ENCODE assay signal across 8 cellular contexts in genomic region chr19:4967738-4968461, GRCh38. TPM values are rescaled to one million over a fixed set of nuclear protein-coding genes. Genes with fewer than 3 reads are reported as not detected.
DNase-seq lines count a peak whose midpoint lies in the region; ATAC-seq, FAIRE-seq and TF ChIP-seq lines count a peak whose summit lies in the region.

No MANE protein-coding gene starts in this region.

- peaks cover 12% of the 10 kb centered on the region for H3K9me1 ChIP-seq in K562 (ENCODE audit: control insufficient read depth, insufficient read depth, low read length)

- FAIRE-seq in K562 (lab: Jason Lieb, UNC) (peak; percentile 58), frontal cortex (lab: Jason Lieb, UNC) (no peak)

- H3K27ac ChIP-seq in C4-2B, result peak overlapping the region; percentile 50
- no peak overlapping the region for H3K27ac ChIP-seq in KMS-11
- peak overlapping the region; percentile 30; the same call in 2 of the 3 replicates for H3K27ac ChIP-seq in K562 (ENCODE audit: extremely low read depth, low read depth, low read length)

- CTCF ChIA-PET in K562 (lab: Yijun Ruan, JAX; ENCODE audit: low intra/inter-chr PET ratio), result no interaction called here

- DNase-seq in K562 (ENCODE audit: extremely low read depth in 1 of 4, low spot score in 3 of 4) (peak in 1 of 4 experiments; percentile 52), naive B cell (no peak), NCI-H1105 (lab: John Stamatoyannopoulos, UW) (no peak), amygdala (lab: John Stamatoyannopoulos, UW) (no peak), frontal cortex (ENCODE audit: low spot score in 2 of 2) (no peak), NCI-H748 treated with DMSO at 0.1 percent for 48 hours (lab: John Stamatoyannopoulos, UW) (no peak)

- 38% methylated on average over 16 of the region's 16 CpGs for WGBS in K562 (ENCODE audit: insufficient coverage, low coverage, missing lambda C conversion rate)

- TF ChIP-seq RAD21 in K562 (CRISPR knock-in tag; conservative IDR thresholded peaks at IDR 0.05 in 1 of 2, IDR thresholded peaks at IDR 0.05 in 1 of 2), result no peak

- no peaks in the 10 kb centered on the region for H3K9me3 ChIP-seq in K562 (replicated peaks; ENCODE audit: control insufficient read depth, insufficient read depth, low read depth, low read length)

- no peaks in the 10 kb centered on the region for H3K36me3 Mint-ChIP-seq in naive B cell

- in situ Hi-C loops in K562 (cut with MboI), result no loop called here

- no peaks in the 10 kb centered on the region for H3K27me3 ChIP-seq in KMS-11 (ENCODE audit: insufficient read depth, low read depth)
- H3K27me3 ChIP-seq in K562 (ENCODE audit: control insufficient read depth in 2 of 2, insufficient read depth in 2 of 2, low read length in 2 of 2), result no peaks in the 10 kb centered on the region; a peak in 1 of 5 replicates

- ATAC-seq in K562, result no peak
- no peak for ATAC-seq in naive B cell (ENCODE audit: low read depth in 2 of 2)

- H3K36me3 ChIP-seq in KMS-11 (ENCODE audit: insufficient read depth) (no peaks in the 10 kb centered on the region), K562 (ENCODE audit: control insufficient read depth, insufficient read depth, low read length) (peaks cover 9% of the 10 kb centered on the region; the same call in 2 of the 3 replicates)

- POLR2A ChIA-PET in K562 (lab: Yijun Ruan, JAX), result interaction anchor here (0.6 to 1.6 kb wide), 8 partner anchors 9 to 662 kb away, joined by 3 to 10 read pairs (median 4); no protein-coding TSS in a partner anchor

- H3K27ac Mint-ChIP-seq in naive B cell, result peak overlapping the region; percentile 85 to 96 (median 94)

- no TSS peak for BruUV-seq in K562 (replicated peaks; lab: Mats Ljungman, UMichigan)

- H4K20me1 ChIP-seq in KMS-11 (ENCODE audit: insufficient read depth) (no peaks in the 10 kb centered on the region), K562 (replicated peaks; ENCODE audit: control insufficient read depth, insufficient read depth, low read length) (peaks cover 32% of the 10 kb centered on the region)

- H3K9ac ChIP-seq in KMS-11 (no peak overlapping the region), K562 (ENCODE audit: insufficient read depth in 1 of 2, low read depth in 2 of 2, low read length in 2 of 2) (peak overlapping the region; percentile 29 to 52; a peak in 3 of 4 replicates)

- H3K4me2 ChIP-seq in KMS-11, result peak overlapping the region; percentile 55
- H3K4me2 ChIP-seq in K562 (ENCODE audit: insufficient read depth, low read length), result peak overlapping the region; percentile 92

- no peak for TF ChIP-seq EP300 in K562 (IDR thresholded peaks at IDR 0.05; ENCODE audit: low read length)

- intact Hi-C loops in K562 (cut with micrococcal nuclease), result no loop called here

- peak overlapping the region; percentile 77 to 96 (median 85) for H3K4me3 Mint-ChIP-seq in naive B cell

- H3K9me3 Mint-ChIP-seq in naive B cell, result no peaks in the 10 kb centered on the region

- TF ChIP-seq CTCF in C4-2B (conservative IDR thresholded peaks at IDR 0.05) (no peak), KMS-11 (conservative IDR thresholded peaks at IDR 0.05; ENCODE audit: low read depth, low read length) (no peak), K562 (IDR thresholded peaks at IDR 0.05 in 2 of 3, conservative IDR thresholded peaks at IDR 0.05 in 1 of 3; ENCODE audit: insufficient read depth in 2 of 3, low read depth in 1 of 3, low read length in 3 of 3) (no peak)

- H2AFZ ChIP-seq in KMS-11 (ENCODE audit: low read depth) (peak overlapping the region; percentile 55; the same call in 1 of the 2 replicates), K562 (ENCODE audit: low read depth, low read length) (peak overlapping the region; percentile 93)

- TF ChIP-seq POLR2A in K562 (conservative IDR thresholded peaks at IDR 0.05), result no peak

- H3K79me2 ChIP-seq in KMS-11 (ENCODE audit: insufficient read depth, low read depth) (peaks cover 31% of the 10 kb centered on the region; the same call in 1 of the 2 replicates), K562 (ENCODE audit: control insufficient read depth, insufficient read depth, low read length) (peaks cover 36% of the 10 kb centered on the region)

- no peaks in the 10 kb centered on the region for H3K27me3 Mint-ChIP-seq in naive B cell

- H3K4me1 ChIP-seq in KMS-11 (ENCODE audit: low read depth, poor library complexity, severe bottlenecking) (peaks cover 11% of the 10 kb centered on the region), K562 (replicated peaks in 1 of 2; ENCODE audit: control insufficient read depth in 2 of 2, insufficient read depth in 2 of 2, low read length in 2 of 2) (peaks cover 16 to 52% of the 10 kb centered on the region in 2 experiments; a peak in 4 of 5 replicates)

- peaks cover 33 to 37% (median 33%) of the 10 kb centered on the region in 3 donors for H3K4me1 Mint-ChIP-seq in naive B cell

- H3K4me3 ChIP-seq in KMS-11 (IDR thresholded peaks at IDR 0.05; ENCODE audit: insufficient read depth, low read depth, low read length), result no peak overlapping the region
- H3K4me3 ChIP-seq in K562, result peak overlapping the region; percentile 36

TF ChIP-seq in K562, 482 proteins besides CTCF, POLR2A, EP300 and RAD21 (continues in another document):
- TF ChIP-seq CEBPB (tag; IDR thresholded peaks at IDR 0.05) (peak; percentile 84), STAT5B (CRISPR knock-in tag; IDR thresholded peaks at IDR 0.05) (no peak), ZNF280B (CRISPR knock-in tag; IDR thresholded peaks at IDR 0.05) (no peak), TAF15 (IDR thresholded peaks at IDR 0.05; ENCODE audit: low read depth, low read length) (no peak), RBM22 (IDR thresholded peaks at IDR 0.05; ENCODE audit: low read depth, low read length, poor library complexity, severe bottlenecking) (no peak), RBBP5 (IDR thresholded peaks at IDR 0.05; ENCODE audit: borderline replicate concordance, insufficient read depth, low read length, poor library complexity, severe bottlenecking) (peak; percentile 36), SIN3B (IDR thresholded peaks at IDR 0.05; ENCODE audit: low read depth) (0 out of 2 replicates have a peak, but pooled peaks have one; percentile 13)

RNA-seq across cellular contexts. Expression of gene KDM4B, which starts 1.0 kb away (rescaled TPM):
- 107 and 202 TPM in 2 replicates for total RNA-seq in K562 (2011; cell fraction: chromatin; rRNA removed; ENCODE audit: low replicate concordance)
- total RNA-seq in K562 (2011; cell fraction: nucleolus; rRNA removed), result 89.1 and 93.6 TPM in 2 replicates
- 45.3 and 67.9 TPM in 2 replicates for total RNA-seq in K562 (2011; cell fraction: nucleoplasm; rRNA removed)
- 11.0 and 12.0 TPM in 2 replicates for total RNA-seq in K562 (2014; rRNA removed)
- 3.6 and 4.5 TPM in 2 replicates for total RNA-seq in K562 (2014; rRNA removed; fragmentation: Illumina TruSeq; extraction: Trizol)
- total RNA-seq in K562 (2015; rRNA removed; fragmentation: Illumina TruSeq; extraction: Trizol), result 7.3 and 7.7 TPM in 2 replicates
- total RNA-seq in K562 (2021), result 29.9 TPM in 2 replicates
- 11.2 and 20.3 TPM in 2 replicates for polyA plus RNA-seq in K562 (2011; rRNA removed)
- 10.4 and 17.7 TPM in 2 replicates for polyA plus RNA-seq in K562 (2011; cell fraction: cytosol; rRNA removed)
- polyA plus RNA-seq in K562 (2011; cell fraction: nucleus; rRNA removed), result 25.6 and 35.2 TPM in 2 replicates
- 16.8 and 24.0 TPM in 2 replicates for polyA plus RNA-seq in K562 (2012)
- polyA plus RNA-seq in K562 (2014; fragmentation: Illumina TruSeq; extraction: Trizol), result 5.1 and 10.5 TPM in 2 replicates
- polyA plus RNA-seq in K562 (2014; fragmentation: Nextera tagmentation; extraction: Ambion mirVana), result under 1 TPM; 0.21 to 0.25 TPM
- 11.5 and 13.7 TPM in 2 replicates for polyA plus RNA-seq in K562 (2014; rRNA removed)
- 10.5 and 14.0 TPM in 2 replicates for polyA minus RNA-seq in K562 (2011; rRNA and poly(A)+ RNA removed)
- 34.8 and 59.5 TPM in 2 replicates for polyA minus RNA-seq in K562 (2011; cell fraction: cytosol; rRNA and poly(A)+ RNA removed)
- polyA minus RNA-seq in K562 (2011; cell fraction: nucleus; rRNA and poly(A)+ RNA removed), result 26.9 and 35.7 TPM in 2 replicates
- polyA plus RNA-seq in naive B cell (ENCODE audit: low read depth in 6 of 6), result 10 to 100 TPM; 17.9 to 94.1 (median 50.8) TPM
- total RNA-seq in frontal cortex, result 24.5 TPM

RNA-seq across cellular contexts. Expression of gene UHRF1, which starts 58.6 kb away (rescaled TPM):
- 18.6 and 36.9 TPM in 2 replicates for total RNA-seq in K562 (2011; cell fraction: chromatin; rRNA removed; ENCODE audit: low replicate concordance)
- 23.3 and 25.5 TPM in 2 replicates for total RNA-seq in K562 (2011; cell fraction: nucleolus; rRNA removed)
- total RNA-seq in K562 (2011; cell fraction: nucleoplasm; rRNA removed), result 15.3 and 17.0 TPM in 2 replicates
- total RNA-seq in K562 (2014; rRNA removed) (65.5 and 73.3 TPM in 2 replicates), K562 (2014; rRNA removed; fragmentation: Illumina TruSeq; extraction: Trizol) (16.8 and 17.7 TPM in 2 replicates), K562 (2015; rRNA removed; fragmentation: Illumina TruSeq; extraction: Trizol) (42.3 and 42.6 TPM in 2 replicates), K562 (2021) (91.4 and 101 TPM in 2 replicates), frontal cortex (6.9 TPM)
- polyA plus RNA-seq in K562 (2011; rRNA removed) (8.7 and 16.7 TPM in 2 replicates), K562 (2014; fragmentation: Illumina TruSeq; extraction: Trizol) (30.9 and 49.5 TPM in 2 replicates), K562 (2014; fragmentation: Nextera tagmentation; extraction: Ambion mirVana) (10 to 100 TPM in 1 of 2 experiments, 1 to 10 TPM in 1; 6.0 to 14.2 TPM), K562 (2014; rRNA removed) (44.0 and 47.4 TPM in 2 replicates), naive B cell (ENCODE audit: low read depth in 6 of 6) (under 1 TPM in 4 of 6 donors, not detected in 2; 0.07 to 0.17 (median 0.14) TPM)
- polyA plus RNA-seq in K562 (2011; cell fraction: cytosol; rRNA removed), result 8.1 and 14.0 TPM in 2 replicates
- polyA plus RNA-seq in K562 (2011; cell fraction: nucleus; rRNA removed), result 20.9 and 30.2 TPM in 2 replicates
- polyA plus RNA-seq in K562 (2012), result 23.4 and 46.2 TPM in 2 replicates
- polyA minus RNA-seq in K562 (2011; rRNA and poly(A)+ RNA removed), result 8.0 and 10.3 TPM in 2 replicates
- 14.2 and 19.1 TPM in 2 replicates for polyA minus RNA-seq in K562 (2011; cell fraction: cytosol; rRNA and poly(A)+ RNA removed)
- 8.3 and 9.4 TPM in 2 replicates for polyA minus RNA-seq in K562 (2011; cell fraction: nucleus; rRNA and poly(A)+ RNA removed)
